In genomic region chr12:27913999-27914614, GRCh38 we compare ENCODE assay signal across 31 cellular contexts. TPM values are rescaled to one million over a fixed set of nuclear protein-coding genes. Genes with fewer than 3 reads are reported as not detected.
DNase-seq lines count a peak whose midpoint lies in the region; ATAC-seq and TF ChIP-seq lines count a peak whose summit lies in the region.
"Had no signal": no experiment of that assay in that cellular context is flagged by ENCODE, and none has a peak within 500 bp of the region (broad histone marks: within the 10 kb centered on the region; RNA-seq: fewer than 3 reads in every experiment).

No MANE protein-coding gene starts in this region.

- DNase-seq in GM12865 (ENCODE audit: low read depth) (peak; percentile 41), LoVo (ENCODE audit: low spot score) (no peak), mesothelial cell of epicardium (ENCODE audit: low spot score in 2 of 2, unreplicated experiment in 2 of 2) (no peak), NCI-H146 treated with DMSO at 0.1 percent for 48 hours (lab: John Stamatoyannopoulos, UW; ENCODE audit: unreplicated experiment) (no peak)
- no peak for DNase-seq in activated T-cell treated with anti-CD3 and anti-CD28 coated beads, Interleukin-2, amount 50 U/mL, for 48 hours
- DNase-seq: ACHN; activated CD8-positive, alpha-beta T cell treated with anti-CD3 and anti-CD28 coated beads for 36 hours; activated effector memory CD4-positive, alpha-beta T cell treated with Interleukin-2 at 50 U/mL for 16 hours; activated naive CD8-positive, alpha-beta T cell treated with anti-CD3 and anti-CD28 coated beads for 36 hours; BE2C; DMS79; foreskin fibroblast; GDM1; H7; NCI-H1092; NCI-H187 treated with DMSO at 0.1 percent for 48 hours; NCI-H2227 treated with DMSO at 0.1 percent for 48 hours; NCI-H748 treated with DMSO at 0.1 percent for 48 hours; spleen; stimulated activated CD4-positive, alpha-beta T cell treated with anti-CD3 and anti-CD28 coated beads, Interleukin-2, amount 100 ng/mL, for 48 hours; trophoblast cell had no signal

- no peak overlapping the region for H3K27ac ChIP-seq in OCI-LY3 (ENCODE audit: low read length)
- H3K27ac ChIP-seq: cardiac muscle cell, coronary artery, neural progenitor cell, parathyroid adenoma, spleen had no signal

- TF ChIP-seq CTCF in GM12865 (IDR thresholded peaks at IDR 0.05; ENCODE audit: insufficient read depth, low read depth, low read length, missing control alignments) (no peak), OCI-LY3 (IDR thresholded peaks at IDR 0.05; ENCODE audit: low read depth, low read length) (no peak), mesothelial cell of epicardium (IDR thresholded peaks at IDR 0.05; ENCODE audit: unreplicated experiment) (no peak)

- peaks cover 12% of the 10 kb centered on the region for H3K9me3 Mint-ChIP-seq in mesothelial cell of epicardium
- H3K9me3 Mint-ChIP-seq: activated CD8-positive, alpha-beta T cell treated with anti-CD3 and anti-CD28 coated beads for 36 hours; activated naive CD8-positive, alpha-beta T cell treated with anti-CD3 and anti-CD28 coated beads for 36 hours; T-helper 1 cell treated with Interleukin-12 subunit alpha and Interleukin-12 subunit beta and Interleukin-4 antibody, amounts not matched to agents 30 μg/mL and 1 μg/mL, for 36 hours had no signal

- ATAC-seq in GM19351 (IDR thresholded peaks at IDR 0.05; ENCODE audit: unreplicated experiment) (peak; percentile 75), HG03280 (IDR thresholded peaks at IDR 0.05; ENCODE audit: unreplicated experiment) (peak; percentile 64)
- ATAC-seq: activated CD8-positive, alpha-beta T cell treated with anti-CD3 and anti-CD28 coated beads for 36 hours; esophagus mucosa had no signal

- H3K36me3 Mint-ChIP-seq in mesothelial cell of epicardium = no peaks in the 10 kb centered on the region
- H3K36me3 Mint-ChIP-seq: activated naive CD8-positive, alpha-beta T cell treated with anti-CD3 and anti-CD28 coated beads for 36 hours; neural progenitor cell had no signal

- peaks cover 7% of the 10 kb centered on the region for H3K4me1 Mint-ChIP-seq in mesothelial cell of epicardium
- H3K4me1 Mint-ChIP-seq: activated naive CD8-positive, alpha-beta T cell treated with anti-CD3 and anti-CD28 coated beads for 36 hours; neural progenitor cell had no signal

- H3K36me3 ChIP-seq in OCI-LY3 (replicated peaks; ENCODE audit: low read depth, low read length) = no peaks in the 10 kb centered on the region
- H3K36me3 ChIP-seq: ascending aorta, BE2C, cardiac muscle cell, neural progenitor cell, spleen had no signal

- no peak overlapping the region for H3K4me3 ChIP-seq in GM12865 (ENCODE audit: low read depth, low read length)
- no peak overlapping the region for H3K4me3 ChIP-seq in OCI-LY3 (ENCODE audit: low read length)
- H3K4me3 ChIP-seq: ascending aorta, cardiac muscle cell, coronary artery, neural progenitor cell, spleen had no signal

- no peaks in the 10 kb centered on the region for H3K27me3 Mint-ChIP-seq in mesothelial cell of epicardium (ENCODE audit: low read depth)

- no peak overlapping the region for H3K9ac ChIP-seq in OCI-LY3 (ENCODE audit: low read length)
- H3K9ac ChIP-seq: neural progenitor cell, parathyroid adenoma had no signal

- 0 out of 2 replicates have a peak overlapping the region, but pooled peaks have one; percentile 10 for H3K4me2 ChIP-seq in OCI-LY3 (ENCODE audit: low read length)
- H3K4me2 ChIP-seq: neural progenitor cell had no signal

- H3K27me3 ChIP-seq in OCI-LY3 (ENCODE audit: low read depth, low read length) = no peaks in the 10 kb centered on the region
- H3K27me3 ChIP-seq: ascending aorta, BE2C, cardiac muscle cell, neural progenitor cell, spleen had no signal

- no peaks in the 10 kb centered on the region for H3K79me2 ChIP-seq in OCI-LY3 (ENCODE audit: low read length)
- H3K79me2 ChIP-seq: parathyroid adenoma had no signal

- peaks cover 24% of the 10 kb centered on the region for H3K4me1 ChIP-seq in OCI-LY3 (ENCODE audit: low read length)
- H3K4me1 ChIP-seq: BE2C, neural progenitor cell, parathyroid adenoma, spleen had no signal

- peak overlapping the region; percentile 27; the same call in 1 of the 2 replicates for H2AFZ ChIP-seq in OCI-LY3 (ENCODE audit: low read depth, low read length)
- H2AFZ ChIP-seq: neural progenitor cell, parathyroid adenoma had no signal

- H3K9me3 ChIP-seq in OCI-LY3 (ENCODE audit: insufficient read depth, low read length) = no peaks in the 10 kb centered on the region
- H3K9me3 ChIP-seq: ascending aorta, BE2C, spleen had no signal

- no peak overlapping the region for H3K27ac Mint-ChIP-seq in mesothelial cell of epicardium
- H3K27ac Mint-ChIP-seq: activated CD8-positive, alpha-beta T cell treated with anti-CD3 and anti-CD28 coated beads for 36 hours; activated naive CD8-positive, alpha-beta T cell treated with anti-CD3 and anti-CD28 coated beads for 36 hours; neural progenitor cell; T-helper 1 cell treated with Interleukin-12 subunit alpha and Interleukin-12 subunit beta and Interleukin-4 antibody, amounts not matched to agents 30 μg/mL and 1 μg/mL, for 36 hours had no signal

- no peaks in the 10 kb centered on the region for H4K20me1 ChIP-seq in OCI-LY3 (ENCODE audit: insufficient read depth, low read length)

- H3K4me3 Mint-ChIP-seq in mesothelial cell of epicardium = no peak overlapping the region
- H3K4me3 Mint-ChIP-seq: activated CD8-positive, alpha-beta T cell treated with anti-CD3 and anti-CD28 coated beads for 36 hours; activated naive CD8-positive, alpha-beta T cell treated with anti-CD3 and anti-CD28 coated beads for 36 hours; neural progenitor cell; T-helper 1 cell treated with Interleukin-12 subunit alpha and Interleukin-12 subunit beta and Interleukin-4 antibody, amounts not matched to agents 30 μg/mL and 1 μg/mL, for 36 hours had no signal

RNA-seq across cellular contexts. Expression of gene PTHLH, which starts 58.4 kb away (rescaled TPM):
- 5.6 to 6.9 TPM (median 6.5 TPM) in 3 replicates for total RNA-seq in mesothelial cell of epicardium
- total RNA-seq: activated CD8-positive, alpha-beta T cell treated with anti-CD3 and anti-CD28 coated beads for 36 hours; activated naive CD8-positive, alpha-beta T cell treated with anti-CD3 and anti-CD28 coated beads for 36 hours; ascending aorta; cardiac muscle cell had no signal
